Comparison of ENCODE assay signal across 1 cellular context in genomic region chr20:33399924-33400323, GRCh38.
TF ChIP-seq lines count a peak whose summit lies in the region.

No MANE protein-coding gene starts in this region.

TF ChIP-seq in H1, 55 proteins besides CTCF, POLR2A, EP300 and RAD21:
- TF ChIP-seq E2F6 (IDR thresholded peaks at IDR 0.05) (no peak), CEBPB (IDR thresholded peaks at IDR 0.05; ENCODE audit: low read depth, low read length) (no peak), USF2 (IDR thresholded peaks at IDR 0.05; ENCODE audit: low read length) (no peak), TCF12 (IDR thresholded peaks at IDR 0.05; ENCODE audit: low read depth, low read length) (no peak)
